Comparison of ENCODE assay signal across 8 cellular contexts in genomic region chr6:138403801-138404665, GRCh38. TPM values are rescaled to one million over a fixed set of nuclear protein-coding genes. Genes with fewer than 3 reads are reported as not detected.
DNase-seq lines count a peak whose midpoint lies in the region; ATAC-seq and TF ChIP-seq lines count a peak whose summit lies in the region.

HEBP2 (plus strand) TSS chr6:138404223; CDS start chr6:138404496, 273 bp downstream.

- no peak for DNase-seq in AG04449 (ENCODE audit: low read depth, low spot score)
- DNase-seq in NCI-H226: peak; percentile 61
- DNase-seq in activated B cell treated with CpG ODN at 0.5 μM for 24 hours: peak; percentile 88
- DNase-seq in caudate nucleus (lab: John Stamatoyannopoulos, UW): peak in 54 of 61 donors; percentile 8 to 86 (median 48)
- peak; percentile 64 for DNase-seq in inferior parietal cortex (ENCODE audit: extremely low spot score)
- peak; percentile 86 to 96 for DNase-seq in stimulated activated CD4-positive, alpha-beta T cell treated with anti-CD3 and anti-CD28 coated beads, Interleukin-12 subunit alpha, Interleukin-12 subunit beta, amount 100 ng/mL, for 24 hours (ENCODE audit: low read depth in 2 of 2)

- intact Hi-C loops in activated B cell treated with CpG ODN at 0.5 μM for 24 hours (cut with micrococcal nuclease): loop anchor here (1.0 to 10.0 kb wide), 13 partner anchors 10 to 1579 kb away; partner anchors contain the start of genes CCDC28A, CITED2, PEX7 and REPS1

- H3K27me3 Mint-ChIP-seq in activated B cell treated with CpG ODN at 0.5 μM for 24 hours: no peaks in the 10 kb centered on the region

- ATAC-seq in GM18909 (IDR thresholded peaks at IDR 0.05; ENCODE audit: poor library complexity, unreplicated experiment): peak; percentile 94
- ATAC-seq in HG03175 (IDR thresholded peaks at IDR 0.05; ENCODE audit: unreplicated experiment): peak; percentile 88
- ATAC-seq in activated B cell treated with CpG ODN at 0.5 μM for 24 hours (ENCODE audit: low read depth): peak; percentile 87

- peaks cover 20% of the 10 kb centered on the region for H3K4me1 Mint-ChIP-seq in activated B cell treated with CpG ODN at 0.5 μM for 24 hours

- no peaks in the 10 kb centered on the region for H3K9me3 Mint-ChIP-seq in activated B cell treated with CpG ODN at 0.5 μM for 24 hours

- peak within 1 kb of the TSS; percentile 45 for H3K27ac ChIP-seq in caudate nucleus (ENCODE audit: low read depth, low read length)

- peak; percentile 56 for TF ChIP-seq CTCF in AG04449 (IDR thresholded peaks at IDR 0.05; ENCODE audit: insufficient read depth, low read length, missing control alignments)
- TF ChIP-seq CTCF in activated B cell treated with CpG ODN at 0.5 μM for 24 hours (IDR thresholded peaks at IDR 0.05): no peak

- H3K27ac Mint-ChIP-seq in activated B cell treated with CpG ODN at 0.5 μM for 24 hours: peak within 1 kb of the TSS; percentile 89

- POLR2A ChIA-PET in AG04449 (lab: Yijun Ruan, JAX) (no interaction called here), activated B cell treated with CpG ODN at 0.5 μM for 24 hours (lab: Charles Lee) (interaction anchor here (1.1 to 3.1 kb wide), 5 partner anchors 10 to 971 kb away, joined by 3 to 17 read pairs (median 7); partner anchors contain the start of genes CCDC28A and CITED2)

- H3K4me3 Mint-ChIP-seq in activated B cell treated with CpG ODN at 0.5 μM for 24 hours: peak within 1 kb of the TSS; percentile 90

- CTCF ChIA-PET in AG04449 (lab: Yijun Ruan, JAX) (interaction anchor here (0.6 to 3.3 kb wide), 14 partner anchors 11 to 403 kb away, joined by 3 to 17 read pairs (median 3); no protein-coding TSS in a partner anchor), activated B cell treated with CpG ODN at 0.5 μM for 24 hours (lab: Charles Lee) (interaction anchor here (0.6 to 3.0 kb wide), 4 partner anchors 10 to 287 kb away, joined by 3 to 17 read pairs (median 10); no protein-coding TSS in a partner anchor)

- peak within 1 kb of the TSS; percentile 67 for H3K4me3 ChIP-seq in AG04449 (ENCODE audit: low read depth, low read length)

- H3K36me3 Mint-ChIP-seq in activated B cell treated with CpG ODN at 0.5 μM for 24 hours (ENCODE audit: low read depth): peaks cover 28% of the 10 kb centered on the region

RNA-seq across cellular contexts. Expression of gene HEBP2, which starts in this region (rescaled TPM):
- total RNA-seq in activated B cell treated with CpG ODN at 0.5 μM for 24 hours: 26.2 and 32.7 TPM in 2 replicates
